ENCODE assay signal across 21 cellular contexts in the genomic region with DNA sequence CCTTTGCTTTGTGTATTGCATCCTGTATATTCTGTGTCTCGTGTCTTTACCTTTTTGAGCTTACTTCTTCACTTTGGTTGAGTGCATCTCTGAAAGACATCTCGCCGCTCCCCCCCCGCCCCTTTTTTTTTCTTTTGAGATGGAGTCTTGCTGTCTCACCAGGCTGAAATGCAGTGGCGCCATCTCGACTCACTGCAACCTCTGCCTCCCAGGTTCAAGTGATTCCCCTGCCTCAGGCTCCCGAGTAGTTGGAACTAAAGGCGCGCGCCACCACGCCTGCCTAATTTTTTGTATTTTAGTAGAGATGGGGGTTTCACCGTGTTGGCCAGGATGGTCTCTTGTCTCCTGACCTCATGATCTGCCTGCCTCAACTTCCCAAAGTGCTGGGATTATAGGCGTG.
"Had no signal": no experiment of that assay in that cellular context is flagged by ENCODE, and none has a peak within 500 bp of the region (broad histone marks: within the 10 kb centered on the region; RNA-seq: fewer than 3 reads in every experiment).

No MANE protein-coding gene starts in this region.

- H3K27ac Mint-ChIP-seq: nephron had no signal

- H3K9me3 Mint-ChIP-seq: effector memory CD8-positive, alpha-beta T cell; immature natural killer cell; nephron; WTC11 had no signal

- H3K4me3 Mint-ChIP-seq: activated CD8-positive, alpha-beta memory T cell treated with anti-CD3 and anti-CD28 coated beads, Interleukin-2, amount 10 ng/mL, durations not matched to agents 7 days and 5 days; brain; effector memory CD8-positive, alpha-beta T cell; immature natural killer cell; nephron; WTC11 had no signal

- DNase-seq: activated CD4-positive, alpha-beta T cell treated with anti-CD3 and anti-CD28 coated beads for 1 hour; activated CD4-positive, alpha-beta T cell treated with anti-CD3 and anti-CD28 coated beads, Interleukin-2, amount 50 U/mL, for 48 hours; activated CD8-positive, alpha-beta memory T cell treated with anti-CD3 and anti-CD28 coated beads, Interleukin-2, amount 10 ng/mL, durations not matched to agents 7 days and 5 days; activated naive CD4-positive, alpha-beta T cell; effector memory CD8-positive, alpha-beta T cell; hypothalamus; immature natural killer cell; kidney; left colon; mammary epithelial cell; ovary; right lobe of liver; SJCRH30; stimulated activated CD4-positive, alpha-beta T cell treated with anti-CD3 and anti-CD28 coated beads, Interleukin-4, amount 100 ng/mL, for 1 hour; stomach; thyroid gland; upper lobe of right lung had no signal

- H3K27me3 Mint-ChIP-seq: activated CD8-positive, alpha-beta memory T cell treated with anti-CD3 and anti-CD28 coated beads, Interleukin-2, amount 10 ng/mL, durations not matched to agents 7 days and 5 days; brain; effector memory CD8-positive, alpha-beta T cell; progenitor cell of endocrine pancreas had no signal
